ENCODE assay signal across 8 cellular contexts in the genomic region with DNA sequence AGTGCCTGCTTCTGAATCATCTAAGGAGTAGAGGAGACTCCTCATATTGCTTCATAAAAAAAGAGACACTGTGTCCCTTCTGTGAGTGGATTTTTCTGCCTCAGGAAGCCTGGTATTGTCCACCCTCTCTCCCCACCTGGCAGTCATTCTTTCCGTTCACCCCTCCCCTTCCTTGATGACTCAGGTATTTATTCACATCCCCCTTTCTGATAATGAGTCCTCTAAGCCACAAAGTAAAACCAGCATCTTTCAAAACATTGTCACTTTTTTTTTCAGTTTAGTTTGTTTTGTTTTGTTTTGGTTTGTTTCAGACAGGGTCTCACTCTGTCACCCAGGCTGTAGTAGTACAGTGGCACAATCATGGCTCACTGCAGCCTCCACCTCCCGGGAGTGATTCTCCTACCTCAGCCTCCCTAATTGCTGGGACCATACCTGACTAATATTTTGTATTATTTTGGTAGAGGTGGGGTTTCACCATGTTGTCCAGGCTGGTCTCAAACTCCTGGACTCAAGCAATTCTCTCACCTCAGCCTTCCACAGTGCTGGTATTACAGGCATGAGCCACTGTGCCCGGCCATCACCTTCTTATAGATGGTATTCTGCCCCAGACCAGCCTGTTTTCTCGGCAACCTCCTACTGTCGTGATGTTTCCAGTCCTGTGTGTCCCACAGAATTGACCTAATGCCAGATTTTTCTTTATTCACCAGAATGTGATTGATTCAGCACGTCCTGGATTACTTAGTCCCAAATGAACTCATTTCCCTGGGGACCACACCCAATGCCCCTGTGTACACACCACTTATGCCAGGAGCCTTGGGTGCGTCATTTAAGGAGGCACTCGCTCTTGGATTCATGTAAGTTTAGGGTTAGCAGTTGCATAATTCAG.
DNase-seq lines count a peak whose midpoint lies in the region; ATAC-seq, FAIRE-seq and TF ChIP-seq lines count a peak whose summit lies in the region.

No MANE protein-coding gene starts in this region.

- no peaks in the 10 kb centered on the region for H3K36me3 ChIP-seq in ACC112 (ENCODE audit: insufficient read depth, low read length)

- H3K27me3 ChIP-seq in ACC112 (ENCODE audit: insufficient read depth, low read length): no peaks in the 10 kb centered on the region

- no peak for TF ChIP-seq CTCF in fibroblast of mammary gland (conservative IDR thresholded peaks at IDR 0.05; ENCODE audit: control insufficient read depth, insufficient read depth, low read depth, low read length)

- H2AFZ ChIP-seq in ACC112 (ENCODE audit: low read length, unreplicated experiment): peak overlapping the region; percentile 4

- no peak for FAIRE-seq in urothelium cell line (lab: Jason Lieb, UNC)

- H3K4me1 ChIP-seq in ACC112 (ENCODE audit: control insufficient read depth, insufficient read depth, low read length, unreplicated experiment): peaks cover 34% of the 10 kb centered on the region

- ATAC-seq in GM19023 (IDR thresholded peaks at IDR 0.05; ENCODE audit: unreplicated experiment): peak; percentile 84
- peak; percentile 85 for ATAC-seq in HG03095 (IDR thresholded peaks at IDR 0.05; ENCODE audit: unreplicated experiment)

- DNase-seq in SHP77 (lab: John Stamatoyannopoulos, UW) (peak; percentile 53 to 69), fibroblast of mammary gland (ENCODE audit: low read depth) (peak; percentile 64), urothelium cell line (ENCODE audit: low spot score) (peak; percentile 71), hypothalamus (lab: John Stamatoyannopoulos, UW) (no peak), HuH-7 (ENCODE audit: low spot score) (no peak)

- H3K4me3 ChIP-seq in ACC112 (ENCODE audit: low read depth, low read length): peak overlapping the region; percentile 36; the same call in 1 of the 2 replicates
- no peak overlapping the region for H3K4me3 ChIP-seq in fibroblast of mammary gland (ENCODE audit: control insufficient read depth, low read depth, low read length)

- H3K27ac ChIP-seq in ACC112 (ENCODE audit: low read depth, low read length): peak overlapping the region; percentile 83

- H3K79me2 ChIP-seq in ACC112 (ENCODE audit: control insufficient read depth, insufficient read depth, low read length, unreplicated experiment): no peaks in the 10 kb centered on the region

Comparison
In these comparisons a context has a peak if more than half of its experiments do, and no peak if none do; other contexts are left out.
1. DNase-seq: peak in SHP77 (2 of 2), fibroblast of mammary gland (single experiment) and urothelium cell line (single experiment); none in hypothalamus (0 of 51) and HuH-7 (single experiment).